Comparison of ENCODE assay signal across 10 cellular contexts in genomic region chr9:35649431-35650340, GRCh38. TPM values are rescaled to one million over a fixed set of nuclear protein-coding genes. Genes with fewer than 3 reads are reported as not detected.
A peak's percentile ranks its signal among the peaks of the same experiment; 100 is the strongest.
DNase-seq lines count a peak whose midpoint lies in the region; ATAC-seq and TF ChIP-seq lines count a peak whose summit lies in the region.
"Had no signal": no experiment of that assay in that cellular context is flagged by ENCODE, and none has a peak within 500 bp of the region (broad histone marks: within the 10 kb centered on the region; RNA-seq: fewer than 3 reads in every experiment).

No MANE protein-coding gene starts in this region.

- H3K4me2 ChIP-seq in fibroblast of lung (ENCODE audit: extremely low read depth, insufficient read depth, low read length) (no peak overlapping the region), neural progenitor cell (no peak overlapping the region)

- H3K27me3 Mint-ChIP-seq in mesothelial cell of epicardium (ENCODE audit: low read depth): no peaks in the 10 kb centered on the region
- H3K27me3 Mint-ChIP-seq in neural progenitor cell (ENCODE audit: insufficient read depth, low read depth): peaks cover 14% of the 10 kb centered on the region

- H2AFZ ChIP-seq in fibroblast of lung (ENCODE audit: low read length) (peak overlapping the region; percentile 12), neural progenitor cell (replicated peaks) (no peak overlapping the region)

- H3K9ac ChIP-seq in fibroblast of lung (ENCODE audit: insufficient read depth, low read length): no peak overlapping the region
- H3K9ac ChIP-seq in neural progenitor cell: no peak overlapping the region

- H3K9me3 ChIP-seq in fibroblast of lung (ENCODE audit: control insufficient read depth, insufficient read depth, low read depth, low read length) (no peaks in the 10 kb centered on the region), neural progenitor cell (ENCODE audit: low read depth) (no peaks in the 10 kb centered on the region)

- no peaks in the 10 kb centered on the region for H3K79me2 ChIP-seq in fibroblast of lung (ENCODE audit: control insufficient read depth, insufficient read depth, low read length)
- H3K79me2 ChIP-seq in neural progenitor cell (ENCODE audit: low read depth): no peaks in the 10 kb centered on the region

- no peaks in the 10 kb centered on the region for H4K20me1 ChIP-seq in fibroblast of lung (ENCODE audit: control insufficient read depth, extremely low read depth, insufficient read depth, low read length)
- H4K20me1 ChIP-seq in neural progenitor cell (ENCODE audit: low read depth): no peaks in the 10 kb centered on the region

- DNase-seq in HL-60 (ENCODE audit: low read depth in 1 of 2, low spot score in 1 of 2) (peak; percentile 59), fibroblast of lung (ENCODE audit: low read depth in 2 of 2) (no peak), mesothelial cell of epicardium (ENCODE audit: low spot score in 2 of 2, unreplicated experiment in 2 of 2) (no peak), neural progenitor cell (ENCODE audit: low spot score) (no peak), HUDEP-2 (lab: John Stamatoyannopoulos, UW; ENCODE audit: unreplicated experiment in 76 of 76) (no peak)
- peak; percentile 58 for DNase-seq in activated CD4-positive, alpha-beta T cell treated with anti-CD3 and anti-CD28 coated beads for 48 hours
- DNase-seq in stimulated activated naive CD4-positive, alpha-beta T cell (lab: John Stamatoyannopoulos, UW): peak; percentile 29 to 73 (median 42)
- DNase-seq: mesendoderm, NCI-H446 treated with DMSO at 0.1 percent for 48 hours had no signal

- H3K27me3 ChIP-seq in HL-60 (ENCODE audit: insufficient read depth, poor library complexity, severe bottlenecking) (no peaks in the 10 kb centered on the region), fibroblast of lung (ENCODE audit: control insufficient read depth, insufficient read depth, low read length) (no peaks in the 10 kb centered on the region), neural progenitor cell (peaks cover 14% of the 10 kb centered on the region)

- H3K4me1 ChIP-seq in fibroblast of lung (ENCODE audit: control insufficient read depth, extremely low read depth, insufficient read depth, low read length): peaks cover 5% of the 10 kb centered on the region
- H3K4me1 ChIP-seq in neural progenitor cell: peaks cover 17% of the 10 kb centered on the region

- H3K4me3 Mint-ChIP-seq in mesothelial cell of epicardium: no peak overlapping the region
- H3K4me3 Mint-ChIP-seq in neural progenitor cell: no peak overlapping the region

- H3K4me3 ChIP-seq in HL-60 (replicated peaks; ENCODE audit: insufficient read depth, low read length): no peak overlapping the region
- H3K4me3 ChIP-seq in fibroblast of lung (replicated peaks in 1 of 4; ENCODE audit: control extremely low read depth in 1 of 4, insufficient read depth in 1 of 4, low read depth in 3 of 4, low read length in 4 of 4): no peak overlapping the region
- H3K4me3 ChIP-seq in neural progenitor cell: no peak overlapping the region

- H3K27ac ChIP-seq in HL-60 (replicated peaks) (peak overlapping the region; percentile 64), fibroblast of lung (ENCODE audit: insufficient read depth, low read length) (no peak overlapping the region), neural progenitor cell (no peak overlapping the region)

- no peak for TF ChIP-seq CTCF in HL-60 (IDR thresholded peaks at IDR 0.05; ENCODE audit: insufficient read depth, low read length)
- no peak for TF ChIP-seq CTCF in fibroblast of lung (conservative IDR thresholded peaks at IDR 0.05 in 1 of 2, IDR thresholded peaks at IDR 0.05 in 1 of 2; ENCODE audit: low read depth in 1 of 2, low read length in 2 of 2)
- no peak for TF ChIP-seq CTCF in mesothelial cell of epicardium (IDR thresholded peaks at IDR 0.05; ENCODE audit: unreplicated experiment)
- no peak for TF ChIP-seq CTCF in neural progenitor cell (IDR thresholded peaks at IDR 0.05)

- no peak for ATAC-seq in HG03439 (IDR thresholded peaks at IDR 0.05; ENCODE audit: unreplicated experiment)

- H3K36me3 ChIP-seq in fibroblast of lung (ENCODE audit: control insufficient read depth, insufficient read depth, low read length) (no peaks in the 10 kb centered on the region), neural progenitor cell (no peaks in the 10 kb centered on the region)

- H3K9me3 Mint-ChIP-seq in mesothelial cell of epicardium: no peaks in the 10 kb centered on the region
- H3K9me3 Mint-ChIP-seq in neural progenitor cell: no peaks in the 10 kb centered on the region

- peaks cover 17% of the 10 kb centered on the region for H3F3A ChIP-seq in neural progenitor cell (ENCODE audit: low read depth)

- H3K27ac Mint-ChIP-seq in mesothelial cell of epicardium (no peak overlapping the region), neural progenitor cell (no peak overlapping the region)

- H3K4me1 Mint-ChIP-seq in mesothelial cell of epicardium (peaks cover 13% of the 10 kb centered on the region), neural progenitor cell (peaks cover 22% of the 10 kb centered on the region)

- no peaks in the 10 kb centered on the region for H3K36me3 Mint-ChIP-seq in mesothelial cell of epicardium
- H3K36me3 Mint-ChIP-seq in neural progenitor cell: no peaks in the 10 kb centered on the region

RNA-seq across cellular contexts. Expression of gene SIT1, which starts 1.0 kb away (rescaled TPM):
- total RNA-seq in fibroblast of lung (0.17 TPM in 1 of 2 replicates, not detected in the other), mesothelial cell of epicardium (not detected in 3 replicates), neural progenitor cell (ENCODE audit: low replicate concordance) (0.56 and 0.86 TPM in 2 replicates)
- polyA plus RNA-seq in fibroblast of lung: 0.07 TPM in 1 of 2 replicates, not detected in the other
- not detected in 2 replicates for polyA plus RNA-seq in fibroblast of lung (2012)
- not detected in 2 replicates for polyA minus RNA-seq in fibroblast of lung (ENCODE audit: low replicate concordance)

RNA-seq across cellular contexts. Expression of gene RMRP, which starts 8.1 kb away (rescaled TPM):
- total RNA-seq in fibroblast of lung (67,954 and 162,287 TPM in 2 replicates), mesothelial cell of epicardium (20,234 to 21,305 TPM (median 21,148 TPM) in 3 replicates), neural progenitor cell (ENCODE audit: low replicate concordance) (1,307 and 2,709 TPM in 2 replicates)
- polyA plus RNA-seq in fibroblast of lung: 75.4 and 110 TPM in 2 replicates
- 16.4 and 31.6 TPM in 2 replicates for polyA plus RNA-seq in fibroblast of lung (2012)
- polyA minus RNA-seq in fibroblast of lung (ENCODE audit: low replicate concordance): 7,676 and 19,551 TPM in 2 replicates

RNA-seq across cellular contexts. Expression of gene CCDC107, which starts 8.4 kb away (rescaled TPM):
- total RNA-seq in fibroblast of lung: 15.4 and 20.6 TPM in 2 replicates
- 20.2 and 24.9 TPM in 2 replicates for polyA plus RNA-seq in fibroblast of lung
- 34.3 and 34.9 TPM in 2 replicates for polyA plus RNA-seq in fibroblast of lung (2012)
- polyA minus RNA-seq in fibroblast of lung (ENCODE audit: low replicate concordance): 1.3 and 17.5 TPM in 2 replicates
- 16.7 to 17.8 TPM (median 17.0 TPM) in 3 replicates for total RNA-seq in mesothelial cell of epicardium
- total RNA-seq in neural progenitor cell (ENCODE audit: low replicate concordance): 3.8 and 10.6 TPM in 2 replicates

RNA-seq across cellular contexts. Expression of gene ARHGEF39, which starts 15.3 kb away (rescaled TPM):
- total RNA-seq in fibroblast of lung (under 0.01 and 0.66 TPM in 2 replicates), mesothelial cell of epicardium (6.3 to 8.0 TPM (median 6.5 TPM) in 3 replicates), neural progenitor cell (ENCODE audit: low replicate concordance) (13.2 and 31.9 TPM in 2 replicates)
- 0.77 and 3.9 TPM in 2 replicates for polyA plus RNA-seq in fibroblast of lung
- 0.63 and 2.3 TPM in 2 replicates for polyA plus RNA-seq in fibroblast of lung (2012)
- polyA minus RNA-seq in fibroblast of lung (ENCODE audit: low replicate concordance): 2.2 and 4.4 TPM in 2 replicates

RNA-seq across cellular contexts. Expression of gene CA9, which starts 24.0 kb away (rescaled TPM):
- total RNA-seq in fibroblast of lung (0.17 and 0.26 TPM in 2 replicates), mesothelial cell of epicardium (1.1 to 2.3 TPM (median 1.7 TPM) in 3 replicates), neural progenitor cell (ENCODE audit: low replicate concordance) (0.09 and 0.25 TPM in 2 replicates)
- polyA plus RNA-seq in fibroblast of lung: 0.59 TPM in 1 of 2 replicates, not detected in the other
- 0.84 TPM in 2 replicates for polyA plus RNA-seq in fibroblast of lung (2012)
- polyA minus RNA-seq in fibroblast of lung (ENCODE audit: low replicate concordance): not detected in 2 replicates

Comparison
In these comparisons a context has a peak if more than half of its experiments do, and no peak if none do; other contexts are left out.
1. DNase-seq: peak in HL-60 (2 of 2), activated CD4-positive, alpha-beta T cell treated with anti-CD3 and anti-CD28 coated beads for 48 hours (single experiment) and stimulated activated naive CD4-positive, alpha-beta T cell (6 of 6); none in fibroblast of lung (0 of 2), mesothelial cell of epicardium (0 of 2), neural progenitor cell (single experiment) and HUDEP-2 (0 of 76).